In the genomic region with DNA sequence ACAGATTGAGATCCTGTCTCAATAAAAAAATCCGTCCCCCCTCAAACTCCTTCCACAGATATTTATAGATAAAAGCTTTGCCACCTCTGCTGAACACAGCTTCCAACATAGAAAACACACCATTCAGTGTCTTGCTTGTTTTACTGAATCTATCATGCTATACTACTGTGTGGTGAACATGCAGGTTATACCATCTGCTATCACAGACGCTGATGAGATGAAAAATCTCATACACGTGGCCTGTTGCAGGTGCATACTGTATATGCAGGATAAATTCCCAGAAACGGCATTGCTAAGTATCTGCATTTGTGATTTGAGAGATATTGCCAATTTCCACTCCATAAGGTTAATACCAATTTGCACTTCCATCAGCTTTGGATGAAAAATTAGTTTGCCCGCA, we compare ENCODE assay signal across 2 cellular contexts.
A peak's percentile ranks its signal among the peaks of the same experiment; 100 is the strongest.
TF ChIP-seq lines count a peak whose summit lies in the region.

No MANE protein-coding gene starts in this region.

TF ChIP-seq in GM23338, 12 proteins besides CTCF, POLR2A, EP300 and RAD21:
- TF ChIP-seq EZH2 (IDR thresholded peaks at IDR 0.05; ENCODE audit: low read depth, unreplicated experiment) (no peak), JUNB (IDR thresholded peaks at IDR 0.05; ENCODE audit: unreplicated experiment) (no peak), POLR2AphosphoS5 (IDR thresholded peaks at IDR 0.05; ENCODE audit: low read depth) (0 out of 2 replicates have a peak, but pooled peaks have one; percentile 22)

TF ChIP-seq in WTC11, 78 proteins besides CTCF, POLR2A, EP300 and RAD21:
- TF ChIP-seq TEAD4 (CRISPR knock-in tag; IDR thresholded peaks at IDR 0.05) (no peak), E2F1 (CRISPR knock-in tag; IDR thresholded peaks at IDR 0.05) (no peak), ZNF671 (CRISPR knock-in tag; IDR thresholded peaks at IDR 0.05) (peak; percentile 21; the same call in 1 of the 2 replicates), RORB (CRISPR knock-in tag; IDR thresholded peaks at IDR 0.05) (no peak), NR1H2 (CRISPR knock-in tag; IDR thresholded peaks at IDR 0.05) (no peak), ZNF425 (CRISPR knock-in tag; conservative IDR thresholded peaks at IDR 0.05) (peak; percentile 70; the same call in 1 of the 2 replicates)
- TF ChIP-seq, protein P1, sequence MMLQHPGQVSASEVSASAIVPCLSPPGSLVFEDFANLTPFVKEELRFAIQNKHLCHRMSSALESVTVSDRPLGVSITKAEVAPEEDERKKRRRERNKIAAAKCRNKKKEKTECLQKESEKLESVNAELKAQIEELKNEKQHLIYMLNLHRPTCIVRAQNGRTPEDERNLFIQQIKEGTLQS (CRISPR knock-in tag; conservative IDR thresholded peaks at IDR 0.05): no peak
